ENCODE assay signal across 8 cellular contexts in genomic region chr11:44609028-44609782, GRCh38. TPM values are rescaled to one million over a fixed set of nuclear protein-coding genes. Genes with fewer than 3 reads are reported as not detected.
A peak's percentile ranks its signal among the peaks of the same experiment; 100 is the strongest.
DNase-seq lines count a peak whose midpoint lies in the region; ATAC-seq and TF ChIP-seq lines count a peak whose summit lies in the region.

No MANE protein-coding gene starts in this region.

- peaks cover 58% of the 10 kb centered on the region for H3K36me3 Mint-ChIP-seq in activated CD4-positive, alpha-beta memory T cell treated with anti-CD3 and anti-CD28 coated beads for 36 hours

- H3K4me3 ChIP-seq in neutrophil (ENCODE audit: low read depth in 1 of 2, low read length in 1 of 2): no peak overlapping the region

- no peaks in the 10 kb centered on the region for H3K9me3 ChIP-seq in neutrophil

- no peaks in the 10 kb centered on the region for H3K9me3 Mint-ChIP-seq in activated CD4-positive, alpha-beta memory T cell treated with anti-CD3 and anti-CD28 coated beads for 36 hours

- DNase-seq in activated CD4-positive, alpha-beta T cell treated with anti-CD3 and anti-CD28 coated beads for 4 hours: peak; percentile 26 to 40
- no peak for DNase-seq in activated CD4-positive, alpha-beta T cell treated with anti-CD3 and anti-CD28 coated beads for 1 hour
- DNase-seq in activated CD4-positive, alpha-beta memory T cell treated with anti-CD3 and anti-CD28 coated beads for 36 hours: peak; percentile 62
- DNase-seq in iPS-NIHi7 (ENCODE audit: extremely low spot score): no peak
- DNase-seq in HK-2 (ENCODE audit: unreplicated experiment): no peak
- no peak for DNase-seq in DMS 273 treated with DMSO at 0.1 percent for 48 hours (lab: John Stamatoyannopoulos, UW)

- peak overlapping the region; percentile 81 for H3K27ac ChIP-seq in neutrophil

- POLR2A ChIA-PET in activated CD4-positive, alpha-beta memory T cell treated with anti-CD3 and anti-CD28 coated beads for 36 hours (lab: Charles Lee): interaction anchor here (1.3 kb wide), 1 partner anchor 44 kb away, joined by 3 read pairs; the partner anchor contains the start of gene CD82

- intact Hi-C loops in activated CD4-positive, alpha-beta memory T cell treated with anti-CD3 and anti-CD28 coated beads for 36 hours (cut with micrococcal nuclease): no loop called here

- H3K4me3 Mint-ChIP-seq in activated CD4-positive, alpha-beta memory T cell treated with anti-CD3 and anti-CD28 coated beads for 36 hours: no peak overlapping the region

- H3K27ac Mint-ChIP-seq in activated CD4-positive, alpha-beta memory T cell treated with anti-CD3 and anti-CD28 coated beads for 36 hours: peak overlapping the region; percentile 81

- H3K27me3 ChIP-seq in neutrophil: no peaks in the 10 kb centered on the region

- no peak for TF ChIP-seq CTCF in neutrophil (IDR thresholded peaks at IDR 0.05)

- peak; percentile 38 for ATAC-seq in HG02981 (IDR thresholded peaks at IDR 0.05; ENCODE audit: unreplicated experiment)

- CTCF ChIA-PET in activated CD4-positive, alpha-beta memory T cell treated with anti-CD3 and anti-CD28 coated beads for 36 hours (lab: Charles Lee): interaction anchor here (16.5 kb wide), 1 partner anchor 50 kb away, joined by 576 read pairs; the partner anchor contains the start of gene CD82

- no peaks in the 10 kb centered on the region for H3K27me3 Mint-ChIP-seq in activated CD4-positive, alpha-beta memory T cell treated with anti-CD3 and anti-CD28 coated beads for 36 hours

- H3K4me1 ChIP-seq in neutrophil (ENCODE audit: control insufficient read depth in 1 of 2, insufficient read depth in 1 of 2, low read depth in 1 of 2, low read length in 1 of 2): peaks cover 28 to 46% of the 10 kb centered on the region in 2 experiments

- peaks cover 89% of the 10 kb centered on the region for H3K36me3 ChIP-seq in neutrophil

- peaks cover 82% of the 10 kb centered on the region for H3K4me1 Mint-ChIP-seq in activated CD4-positive, alpha-beta memory T cell treated with anti-CD3 and anti-CD28 coated beads for 36 hours (ENCODE audit: low read depth)

RNA-seq across cellular contexts. Expression of gene CD82, which starts 43.7 kb away (rescaled TPM):
- total RNA-seq in activated CD4-positive, alpha-beta memory T cell treated with anti-CD3 and anti-CD28 coated beads for 36 hours: 100 to 1,000 TPM; 243 to 277 TPM

Comparison
In these comparisons a context has a peak if more than half of its experiments do, and no peak if none do; other contexts are left out.
1. DNase-seq: peak in activated CD4-positive, alpha-beta T cell treated with anti-CD3 and anti-CD28 coated beads for 4 hours (2 of 2) and activated CD4-positive, alpha-beta memory T cell treated with anti-CD3 and anti-CD28 coated beads for 36 hours (single experiment); none in activated CD4-positive, alpha-beta T cell treated with anti-CD3 and anti-CD28 coated beads for 1 hour (single experiment), iPS-NIHi7 (single experiment), HK-2 (single experiment) and DMS 273 treated with DMSO at 0.1 percent for 48 hours (single experiment).